Comparison of ENCODE assay signal across 1 cellular context in the genomic region with DNA sequence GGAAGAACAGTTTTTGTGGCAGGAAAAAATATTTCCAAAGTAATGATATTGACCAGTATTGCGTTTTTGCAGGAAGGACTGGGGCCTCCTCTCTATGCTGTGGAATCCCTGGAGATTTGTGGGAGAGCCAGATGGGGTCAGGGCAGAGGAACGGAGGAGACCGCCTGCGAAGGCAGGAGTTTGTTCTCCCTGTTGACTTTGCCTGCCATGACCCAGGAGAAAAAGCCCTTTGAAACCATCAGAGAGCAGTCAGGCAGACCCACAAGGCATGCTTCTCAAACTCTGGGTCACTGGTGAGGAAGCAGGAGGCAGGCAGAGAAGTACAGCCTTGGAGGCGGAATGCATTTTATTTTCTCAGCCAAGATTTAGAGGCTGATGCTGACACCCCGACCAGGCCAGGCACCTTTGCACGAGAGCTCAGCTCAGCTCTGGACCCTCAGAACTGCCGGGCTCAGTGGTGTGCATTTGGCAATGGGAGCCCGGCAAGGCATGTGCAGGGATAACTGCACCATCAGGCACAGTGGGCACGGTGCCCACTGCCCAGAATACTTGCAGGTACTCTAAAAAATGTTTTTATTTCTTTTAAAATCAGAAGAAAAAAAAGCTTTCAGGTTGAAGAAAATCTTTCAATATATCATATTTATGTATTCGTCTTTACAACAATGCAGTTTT.
TF ChIP-seq lines count a peak whose summit lies in the region.

No MANE protein-coding gene starts in this region.

TF ChIP-seq in HepG2, 621 proteins besides CTCF, POLR2A, EP300 and RAD21 (continued from another document and continues in another):
- no peak for TF ChIP-seq HMGXB4 (CRISPR knock-in tag; IDR thresholded peaks at IDR 0.05; ENCODE audit: borderline replicate concordance in 1 of 2, low read depth in 1 of 2)
- TF ChIP-seq HOXA7 (CRISPR knock-in tag; IDR thresholded peaks at IDR 0.05): no peak
- TF ChIP-seq ZNF761 (CRISPR knock-in tag; conservative IDR thresholded peaks at IDR 0.05): no peak
- no peak for TF ChIP-seq ZNF737 (CRISPR knock-in tag; IDR thresholded peaks at IDR 0.05; ENCODE audit: borderline replicate concordance)
- TF ChIP-seq HOXD1 (CRISPR knock-in tag; IDR thresholded peaks at IDR 0.05): no peak
- TF ChIP-seq MIER2 (CRISPR knock-in tag; IDR thresholded peaks at IDR 0.05): no peak
- TF ChIP-seq FLYWCH1 (CRISPR knock-in tag; IDR thresholded peaks at IDR 0.05): no peak
- TF ChIP-seq ZBTB3 (CRISPR knock-in tag; IDR thresholded peaks at IDR 0.05; ENCODE audit: borderline replicate concordance, low read depth): no peak
- TF ChIP-seq, protein P1, sequence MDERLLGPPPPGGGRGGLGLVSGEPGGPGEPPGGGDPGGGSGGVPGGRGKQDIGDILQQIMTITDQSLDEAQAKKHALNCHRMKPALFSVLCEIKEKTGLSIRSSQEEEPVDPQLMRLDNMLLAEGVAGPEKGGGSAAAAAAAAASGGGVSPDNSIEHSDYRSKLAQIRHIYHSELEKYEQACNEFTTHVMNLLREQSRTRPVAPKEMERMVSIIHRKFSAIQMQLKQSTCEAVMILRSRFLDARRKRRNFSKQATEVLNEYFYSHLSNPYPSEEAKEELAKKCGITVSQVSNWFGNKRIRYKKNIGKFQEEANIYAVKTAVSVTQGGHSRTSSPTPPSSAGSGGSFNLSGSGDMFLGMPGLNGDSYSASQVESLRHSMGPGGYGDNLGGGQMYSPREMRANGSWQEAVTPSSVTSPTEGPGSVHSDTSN (CRISPR knock-in tag; IDR thresholded peaks at IDR 0.05): no peak
- TF ChIP-seq MTERF4 (CRISPR knock-in tag; IDR thresholded peaks at IDR 0.05): no peak
- no peak for TF ChIP-seq ZNF703 (CRISPR knock-in tag; IDR thresholded peaks at IDR 0.05; ENCODE audit: borderline replicate concordance)
- no peak for TF ChIP-seq ZBTB7B (CRISPR knock-in tag; IDR thresholded peaks at IDR 0.05)
- TF ChIP-seq, protein P2, sequence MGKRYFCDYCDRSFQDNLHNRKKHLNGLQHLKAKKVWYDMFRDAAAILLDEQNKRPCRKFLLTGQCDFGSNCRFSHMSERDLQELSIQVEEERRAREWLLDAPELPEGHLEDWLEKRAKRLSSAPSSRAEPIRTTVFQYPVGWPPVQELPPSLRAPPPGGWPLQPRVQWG (CRISPR knock-in tag; IDR thresholded peaks at IDR 0.05; ENCODE audit: borderline replicate concordance, low read depth): no peak
- no peak for TF ChIP-seq HOXA9 (CRISPR knock-in tag; IDR thresholded peaks at IDR 0.05; ENCODE audit: borderline replicate concordance)
- TF ChIP-seq ZNF720 (CRISPR knock-in tag; IDR thresholded peaks at IDR 0.05): no peak
- no peak for TF ChIP-seq PAX8 (CRISPR knock-in tag; IDR thresholded peaks at IDR 0.05; ENCODE audit: borderline replicate concordance)
- TF ChIP-seq TBX2 (CRISPR knock-in tag; IDR thresholded peaks at IDR 0.05; ENCODE audit: borderline replicate concordance): no peak; the same call in 1 of the 2 replicates
- no peak for TF ChIP-seq FOXK2 (IDR thresholded peaks at IDR 0.05)
- TF ChIP-seq SAFB2 (CRISPR knock-in tag; IDR thresholded peaks at IDR 0.05; ENCODE audit: borderline replicate concordance, low read depth): no peak
- no peak for TF ChIP-seq ZNF660 (CRISPR knock-in tag; IDR thresholded peaks at IDR 0.05; ENCODE audit: borderline replicate concordance, low read depth)
- TF ChIP-seq KAT2B (IDR thresholded peaks at IDR 0.05; ENCODE audit: borderline replicate concordance, low read depth, low read length): no peak
- no peak for TF ChIP-seq ZSCAN20 (CRISPR knock-in tag; IDR thresholded peaks at IDR 0.05; ENCODE audit: borderline replicate concordance)
- TF ChIP-seq ETV6 (CRISPR knock-in tag; conservative IDR thresholded peaks at IDR 0.05): no peak
- TF ChIP-seq ZNF746 (CRISPR knock-in tag; IDR thresholded peaks at IDR 0.05): no peak
- TF ChIP-seq CEBPG (CRISPR knock-in tag; IDR thresholded peaks at IDR 0.05): no peak
- no peak for TF ChIP-seq ZHX2 (IDR thresholded peaks at IDR 0.05; ENCODE audit: low read depth)
- no peak for TF ChIP-seq ZHX2 (CRISPR knock-in tag; IDR thresholded peaks at IDR 0.05; ENCODE audit: borderline replicate concordance)
- TF ChIP-seq ZNF878 (CRISPR knock-in tag; IDR thresholded peaks at IDR 0.05): no peak
- TF ChIP-seq, protein P3, sequence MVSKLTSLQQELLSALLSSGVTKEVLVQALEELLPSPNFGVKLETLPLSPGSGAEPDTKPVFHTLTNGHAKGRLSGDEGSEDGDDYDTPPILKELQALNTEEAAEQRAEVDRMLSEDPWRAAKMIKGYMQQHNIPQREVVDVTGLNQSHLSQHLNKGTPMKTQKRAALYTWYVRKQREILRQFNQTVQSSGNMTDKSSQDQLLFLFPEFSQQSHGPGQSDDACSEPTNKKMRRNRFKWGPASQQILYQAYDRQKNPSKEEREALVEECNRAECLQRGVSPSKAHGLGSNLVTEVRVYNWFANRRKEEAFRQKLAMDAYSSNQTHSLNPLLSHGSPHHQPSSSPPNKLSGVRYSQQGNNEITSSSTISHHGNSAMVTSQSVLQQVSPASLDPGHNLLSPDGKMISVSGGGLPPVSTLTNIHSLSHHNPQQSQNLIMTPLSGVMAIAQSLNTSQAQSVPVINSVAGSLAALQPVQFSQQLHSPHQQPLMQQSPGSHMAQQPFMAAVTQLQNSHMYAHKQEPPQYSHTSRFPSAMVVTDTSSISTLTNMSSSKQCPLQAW (CRISPR knock-in tag; IDR thresholded peaks at IDR 0.05): peak; percentile 41; the same call in 1 of the 2 replicates
- TF ChIP-seq STAT5B (CRISPR knock-in tag; IDR thresholded peaks at IDR 0.05): no peak
- TF ChIP-seq, protein P4, sequence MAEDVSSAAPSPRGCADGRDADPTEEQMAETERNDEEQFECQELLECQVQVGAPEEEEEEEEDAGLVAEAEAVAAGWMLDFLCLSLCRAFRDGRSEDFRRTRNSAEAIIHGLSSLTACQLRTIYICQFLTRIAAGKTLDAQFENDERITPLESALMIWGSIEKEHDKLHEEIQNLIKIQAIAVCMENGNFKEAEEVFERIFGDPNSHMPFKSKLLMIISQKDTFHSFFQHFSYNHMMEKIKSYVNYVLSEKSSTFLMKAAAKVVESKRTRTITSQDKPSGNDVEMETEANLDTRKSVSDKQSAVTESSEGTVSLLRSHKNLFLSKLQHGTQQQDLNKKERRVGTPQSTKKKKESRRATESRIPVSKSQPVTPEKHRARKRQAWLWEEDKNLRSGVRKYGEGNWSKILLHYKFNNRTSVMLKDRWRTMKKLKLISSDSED (CRISPR knock-in tag; IDR thresholded peaks at IDR 0.05): no peak
- no peak for TF ChIP-seq CHD2 (IDR thresholded peaks at IDR 0.05; ENCODE audit: low read depth, low read length)
- TF ChIP-seq TGIF2 (CRISPR knock-in tag; IDR thresholded peaks at IDR 0.05): no peak
- no peak for TF ChIP-seq ZFP36 (IDR thresholded peaks at IDR 0.05; ENCODE audit: borderline replicate concordance, low read depth, low read length, partially characterized antibody)
- TF ChIP-seq, protein P5, sequence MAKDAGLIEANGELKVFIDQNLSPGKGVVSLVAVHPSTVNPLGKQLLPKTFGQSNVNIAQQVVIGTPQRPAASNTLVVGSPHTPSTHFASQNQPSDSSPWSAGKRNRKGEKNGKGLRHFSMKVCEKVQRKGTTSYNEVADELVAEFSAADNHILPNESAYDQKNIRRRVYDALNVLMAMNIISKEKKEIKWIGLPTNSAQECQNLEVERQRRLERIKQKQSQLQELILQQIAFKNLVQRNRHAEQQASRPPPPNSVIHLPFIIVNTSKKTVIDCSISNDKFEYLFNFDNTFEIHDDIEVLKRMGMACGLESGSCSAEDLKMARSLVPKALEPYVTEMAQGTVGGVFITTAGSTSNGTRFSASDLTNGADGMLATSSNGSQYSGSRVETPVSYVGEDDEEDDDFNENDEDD (CRISPR knock-in tag; IDR thresholded peaks at IDR 0.05; ENCODE audit: borderline replicate concordance): no peak
- TF ChIP-seq YEATS4 (CRISPR knock-in tag; IDR thresholded peaks at IDR 0.05; ENCODE audit: borderline replicate concordance): no peak; the same call in 1 of the 2 replicates
- no peak for TF ChIP-seq EED (CRISPR knock-in tag; IDR thresholded peaks at IDR 0.05)
- TF ChIP-seq ZNF207 (IDR thresholded peaks at IDR 0.05; ENCODE audit: borderline replicate concordance): no peak
- TF ChIP-seq MAFG (CRISPR knock-in tag; IDR thresholded peaks at IDR 0.05): no peak
- TF ChIP-seq, protein P6, sequence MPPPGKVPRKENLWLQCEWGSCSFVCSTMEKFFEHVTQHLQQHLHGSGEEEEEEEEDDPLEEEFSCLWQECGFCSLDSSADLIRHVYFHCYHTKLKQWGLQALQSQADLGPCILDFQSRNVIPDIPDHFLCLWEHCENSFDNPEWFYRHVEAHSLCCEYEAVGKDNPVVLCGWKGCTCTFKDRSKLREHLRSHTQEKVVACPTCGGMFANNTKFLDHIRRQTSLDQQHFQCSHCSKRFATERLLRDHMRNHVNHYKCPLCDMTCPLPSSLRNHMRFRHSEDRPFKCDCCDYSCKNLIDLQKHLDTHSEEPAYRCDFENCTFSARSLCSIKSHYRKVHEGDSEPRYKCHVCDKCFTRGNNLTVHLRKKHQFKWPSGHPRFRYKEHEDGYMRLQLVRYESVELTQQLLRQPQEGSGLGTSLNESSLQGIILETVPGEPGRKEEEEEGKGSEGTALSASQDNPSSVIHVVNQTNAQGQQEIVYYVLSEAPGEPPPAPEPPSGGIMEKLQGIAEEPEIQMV (CRISPR knock-in tag; IDR thresholded peaks at IDR 0.05; ENCODE audit: low read depth): peak; percentile 68; the same call in 1 of the 2 replicates
- no peak for TF ChIP-seq ZNF136 (CRISPR knock-in tag; IDR thresholded peaks at IDR 0.05; ENCODE audit: low read depth)
- no peak for TF ChIP-seq ZBTB44 (CRISPR knock-in tag; IDR thresholded peaks at IDR 0.05)
- TF ChIP-seq ZBTB21 (CRISPR knock-in tag; IDR thresholded peaks at IDR 0.05): no peak
